In genomic region chrY:7273587-7274203, GRCh38 we compare ENCODE assay signal across 10 cellular contexts.
DNase-seq lines count a peak whose midpoint lies in the region; ATAC-seq and TF ChIP-seq lines count a peak whose summit lies in the region.
"Had no signal": no experiment of that assay in that cellular context is flagged by ENCODE, and none has a peak within 500 bp of the region (broad histone marks: within the 10 kb centered on the region; RNA-seq: fewer than 3 reads in every experiment).

No MANE protein-coding gene starts in this region.

- peak overlapping the region; percentile 66 for H3K9ac ChIP-seq in endodermal cell (ENCODE audit: extremely low read depth, low read length, poor library complexity, severe bottlenecking)

- no peaks in the 10 kb centered on the region for H3K27me3 ChIP-seq in CD4-positive, CD25-positive, alpha-beta regulatory T cell (ENCODE audit: control insufficient read depth, insufficient read depth, low read length)
- H3K27me3 ChIP-seq in endodermal cell (ENCODE audit: control insufficient read depth, insufficient read depth, low read length, poor library complexity, severe bottlenecking), result no peaks in the 10 kb centered on the region
- no peaks in the 10 kb centered on the region for H3K27me3 ChIP-seq in gastrocnemius medialis
- no peaks in the 10 kb centered on the region for H3K27me3 ChIP-seq in aorta (ENCODE audit: control insufficient read depth in 1 of 2, insufficient read depth in 2 of 2, low read length in 1 of 2)

- peak overlapping the region; percentile 66 for H3K27ac ChIP-seq in CD4-positive, CD25-positive, alpha-beta regulatory T cell (ENCODE audit: insufficient read depth, low read length, poor library complexity, severe bottlenecking)
- H3K27ac ChIP-seq in endodermal cell (ENCODE audit: low read depth, low read length) (peak overlapping the region; percentile 24), gastrocnemius medialis (peak overlapping the region in 2 of 4 donors; percentile 72 to 73), aorta (ENCODE audit: low read depth in 1 of 2, low read length in 2 of 2) (peak overlapping the region in 1 of 2 donors; percentile 89)

- no peaks in the 10 kb centered on the region for H3K27me3 Mint-ChIP-seq in CD4-positive, CD25-positive, alpha-beta regulatory T cell
- H3K27me3 Mint-ChIP-seq in T-cell (no peaks in the 10 kb centered on the region), endodermal cell (ENCODE audit: insufficient read depth) (no peaks in the 10 kb centered on the region)
- H3K27me3 Mint-ChIP-seq: brain had no signal

- H3K9me3 Mint-ChIP-seq in CD4-positive, CD25-positive, alpha-beta regulatory T cell, result no peaks in the 10 kb centered on the region
- H3K9me3 Mint-ChIP-seq in T-cell, result no peaks in the 10 kb centered on the region
- H3K9me3 Mint-ChIP-seq in endodermal cell, result no peaks in the 10 kb centered on the region
- H3K9me3 Mint-ChIP-seq: brain had no signal

- H3K36me3 ChIP-seq in CD4-positive, CD25-positive, alpha-beta regulatory T cell (ENCODE audit: control insufficient read depth, insufficient read depth, low read length), result no peaks in the 10 kb centered on the region
- H3K36me3 ChIP-seq in endodermal cell (ENCODE audit: control insufficient read depth, insufficient read depth, low read length) (no peaks in the 10 kb centered on the region), gastrocnemius medialis (no peaks in the 10 kb centered on the region), aorta (ENCODE audit: control insufficient read depth in 1 of 2, insufficient read depth in 2 of 2, low read length in 1 of 2) (no peaks in the 10 kb centered on the region)

- H3K27ac Mint-ChIP-seq in CD4-positive, CD25-positive, alpha-beta regulatory T cell, result peak overlapping the region in 1 of 3 donors; percentile 100
- H3K27ac Mint-ChIP-seq in T-cell (peak overlapping the region in 1 of 2 donors; percentile 99), endodermal cell (no peak overlapping the region)

- H3K4me1 ChIP-seq in CD4-positive, CD25-positive, alpha-beta regulatory T cell (ENCODE audit: control insufficient read depth, insufficient read depth, low read length, poor library complexity, severe bottlenecking), result peaks cover 9% of the 10 kb centered on the region
- H3K4me1 ChIP-seq in endodermal cell (ENCODE audit: control insufficient read depth, insufficient read depth, low read length) (peaks cover 4% of the 10 kb centered on the region), gastrocnemius medialis (no peaks in the 10 kb centered on the region), aorta (ENCODE audit: control insufficient read depth in 1 of 2, insufficient read depth in 2 of 2, low read length in 2 of 2) (no peaks in the 10 kb centered on the region)

- TF ChIP-seq CTCF in endodermal cell (conservative IDR thresholded peaks at IDR 0.05), result no peak
- TF ChIP-seq CTCF in gastrocnemius medialis (IDR thresholded peaks at IDR 0.05 in 4 of 5, conservative IDR thresholded peaks at IDR 0.05 in 1 of 5), result no peak

- CTCF ChIA-PET in T-cell (lab: Charles Lee), result interaction anchor here in 1 of 2 donors (0.7 to 1.6 kb wide), 5 partner anchors 9 to 77 kb away, joined by 3 to 17 read pairs (median 4); no protein-coding TSS in a partner anchor

- POLR2A ChIA-PET in T-cell (lab: Charles Lee), result interaction anchor here in 1 of 2 donors (0.5 to 1.4 kb wide), 4 partner anchors 9 to 189 kb away, joined by 3 to 5 read pairs (median 4); no protein-coding TSS in a partner anchor

- DNase-seq in CD4-positive, CD25-positive, alpha-beta regulatory T cell, result peak in 1 of 3 donors; percentile 80
- DNase-seq in T-cell (peak in 19 of 34 experiments; percentile 83 to 96 (median 89)), endodermal cell (no peak), gastrocnemius medialis (peak; percentile 4 to 43), aorta (no peak), HT-29 (ENCODE audit: low spot score) (no peak), SK-N-DZ (ENCODE audit: low spot score) (no peak)

- in situ Hi-C loops in gastrocnemius medialis (cut with MboI; ENCODE audit: low sequenced_read_pairs in 4 of 4), result no loop called here

- H3K4me1 Mint-ChIP-seq in CD4-positive, CD25-positive, alpha-beta regulatory T cell, result peaks cover 0 to 11% (median 3%) of the 10 kb centered on the region in 4 donors
- H3K4me1 Mint-ChIP-seq in T-cell, result peaks cover 0 to 37% (median 0%) of the 10 kb centered on the region in 3 donors
- H3K4me1 Mint-ChIP-seq in endodermal cell, result no peaks in the 10 kb centered on the region
- H3K4me1 Mint-ChIP-seq: brain had no signal

- peak overlapping the region in 1 of 4 donors; percentile 96 for H3K4me3 Mint-ChIP-seq in CD4-positive, CD25-positive, alpha-beta regulatory T cell
- peak overlapping the region in 1 of 3 donors; percentile 95 for H3K4me3 Mint-ChIP-seq in T-cell
- no peak overlapping the region for H3K4me3 Mint-ChIP-seq in endodermal cell

- no peaks in the 10 kb centered on the region for H3K9me3 ChIP-seq in CD4-positive, CD25-positive, alpha-beta regulatory T cell (ENCODE audit: control insufficient read depth in 2 of 2, low read length in 2 of 2)
- H3K9me3 ChIP-seq in endodermal cell (ENCODE audit: control insufficient read depth, low read length), result no peaks in the 10 kb centered on the region
- H3K9me3 ChIP-seq in gastrocnemius medialis, result no peaks in the 10 kb centered on the region
- no peaks in the 10 kb centered on the region for H3K9me3 ChIP-seq in aorta (ENCODE audit: control insufficient read depth, low read length)

- peak overlapping the region; percentile 84 for H3K4me3 ChIP-seq in CD4-positive, CD25-positive, alpha-beta regulatory T cell (ENCODE audit: low read depth, low read length)
- H3K4me3 ChIP-seq in endodermal cell (ENCODE audit: low read length), result peak overlapping the region; percentile 83
- H3K4me3 ChIP-seq in gastrocnemius medialis, result peak overlapping the region in 2 of 4 donors; percentile 47 to 53
- H3K4me3 ChIP-seq in aorta (ENCODE audit: low read length in 2 of 2), result peak overlapping the region in 1 of 2 donors; percentile 74
- H3K4me3 ChIP-seq: GM12878 had no signal

- ATAC-seq in CD4-positive, CD25-positive, alpha-beta regulatory T cell (ENCODE audit: low read depth in 2 of 2), result peak; percentile 89 to 92
- ATAC-seq in HG02759 (IDR thresholded peaks at IDR 0.05; ENCODE audit: unreplicated experiment), result peak; percentile 84
- peak in 2 of 4 experiments; percentile 86 to 90 for ATAC-seq in T-cell (replicated peaks in 1 of 4)
- peak; percentile 51 to 71 for ATAC-seq in gastrocnemius medialis
- no peak for ATAC-seq in aorta (ENCODE audit: low FRiP score)
- ATAC-seq: GM12878 had no signal

- no peaks in the 10 kb centered on the region for H3K36me3 Mint-ChIP-seq in CD4-positive, CD25-positive, alpha-beta regulatory T cell
- H3K36me3 Mint-ChIP-seq in T-cell (peaks cover 10% of the 10 kb centered on the region), endodermal cell (ENCODE audit: low read depth) (no peaks in the 10 kb centered on the region)
- H3K36me3 Mint-ChIP-seq: brain had no signal

- 0% methylated on average over 1 to 63 of the region's 65 CpGs for WGBS in endodermal cell (ENCODE audit: insufficient coverage in 1 of 2, insufficient read length in 1 of 2), 2 experiments
- 1% methylated on average over 65 of the region's 65 CpGs; no CpG with 5 or more reads in 1 of the 2 donors for WGBS in aorta, 2 donors

- TF ChIP-seq POLR2A in gastrocnemius medialis (IDR thresholded peaks at IDR 0.05), result no peak

- intact Hi-C loops in gastrocnemius medialis (cut with DNase I; ENCODE audit: low total_unique reads), result no loop called here
- intact Hi-C loops in aorta (cut with DNase I), result no loop called here

Comparison
In these comparisons a context has a peak if more than half of its experiments do, and no peak if none do; other contexts are left out.
1. DNase-seq: peak in T-cell (19 of 34) and gastrocnemius medialis (2 of 2); none in endodermal cell (single experiment), aorta (0 of 2), HT-29 (single experiment) and SK-N-DZ (single experiment).